Comparison of ENCODE assay signal across 2 cellular contexts in genomic region chr13:93753639-93754038, GRCh38.
A peak's percentile ranks its signal among the peaks of the same experiment; 100 is the strongest.
TF ChIP-seq lines count a peak whose summit lies in the region.

No MANE protein-coding gene starts in this region.

TF ChIP-seq in HEK293, 187 proteins besides CTCF, POLR2A, EP300 and RAD21 (continued from another document):
- TF ChIP-seq, protein P1, sequence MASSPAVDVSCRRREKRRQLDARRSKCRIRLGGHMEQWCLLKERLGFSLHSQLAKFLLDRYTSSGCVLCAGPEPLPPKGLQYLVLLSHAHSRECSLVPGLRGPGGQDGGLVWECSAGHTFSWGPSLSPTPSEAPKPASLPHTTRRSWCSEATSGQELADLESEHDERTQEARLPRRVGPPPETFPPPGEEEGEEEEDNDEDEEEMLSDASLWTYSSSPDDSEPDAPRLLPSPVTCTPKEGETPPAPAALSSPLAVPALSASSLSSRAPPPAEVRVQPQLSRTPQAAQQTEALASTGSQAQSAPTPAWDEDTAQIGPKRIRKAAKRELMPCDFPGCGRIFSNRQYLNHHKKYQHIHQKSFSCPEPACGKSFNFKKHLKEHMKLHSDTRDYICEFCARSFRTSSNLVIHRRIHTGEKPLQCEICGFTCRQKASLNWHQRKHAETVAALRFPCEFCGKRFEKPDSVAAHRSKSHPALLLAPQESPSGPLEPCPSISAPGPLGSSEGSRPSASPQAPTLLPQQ (tag by site-specific recombination; IDR thresholded peaks at IDR 0.05) = no peak

TF ChIP-seq in H1, 55 proteins besides CTCF, POLR2A, EP300 and RAD21 (continued from another document):
- no peak for TF ChIP-seq CHD7 (IDR thresholded peaks at IDR 0.05; ENCODE audit: insufficient replicate concordance, low read length)
- TF ChIP-seq CEBPB (IDR thresholded peaks at IDR 0.05; ENCODE audit: low read depth, low read length) = 0 out of 2 replicates have a peak, but pooled peaks have one; percentile 20
